Comparison of ENCODE assay signal across 1 cellular context in the genomic region with DNA sequence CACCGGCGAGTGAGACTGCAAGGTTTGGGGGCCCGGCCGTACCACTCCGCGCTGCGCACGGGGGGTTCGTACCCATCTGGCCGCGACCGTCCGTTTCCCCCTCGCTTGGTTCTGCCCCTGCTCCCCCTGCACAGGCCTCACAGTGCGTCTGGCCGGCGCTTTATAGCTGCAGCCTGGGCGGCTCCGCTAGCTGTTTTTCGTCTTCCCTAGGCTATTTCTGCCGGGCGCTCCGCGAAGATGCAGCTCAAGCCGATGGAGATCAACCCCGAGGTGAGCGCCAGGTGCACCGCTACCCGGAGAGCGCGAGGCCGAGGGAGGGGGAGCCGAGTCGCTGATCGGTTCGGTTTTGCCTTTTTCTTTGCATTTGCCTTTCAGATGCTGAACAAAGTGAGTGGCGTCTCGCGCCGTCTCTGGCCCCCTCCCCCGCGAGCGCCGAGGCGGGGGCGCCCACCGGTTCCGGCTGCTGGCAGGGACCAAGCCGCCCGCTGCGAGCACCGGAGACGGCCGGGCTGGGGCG.
TF ChIP-seq lines count a peak whose summit lies in the region.

A gene (plus strand): TSS at position 189 of the 517 bp plus-strand sequence. CDS start 49 bp downstream, at position 238.

TF ChIP-seq in A549, 52 proteins besides CTCF, POLR2A, EP300 and RAD21 (continued from another document):
- TF ChIP-seq, protein P1, sequence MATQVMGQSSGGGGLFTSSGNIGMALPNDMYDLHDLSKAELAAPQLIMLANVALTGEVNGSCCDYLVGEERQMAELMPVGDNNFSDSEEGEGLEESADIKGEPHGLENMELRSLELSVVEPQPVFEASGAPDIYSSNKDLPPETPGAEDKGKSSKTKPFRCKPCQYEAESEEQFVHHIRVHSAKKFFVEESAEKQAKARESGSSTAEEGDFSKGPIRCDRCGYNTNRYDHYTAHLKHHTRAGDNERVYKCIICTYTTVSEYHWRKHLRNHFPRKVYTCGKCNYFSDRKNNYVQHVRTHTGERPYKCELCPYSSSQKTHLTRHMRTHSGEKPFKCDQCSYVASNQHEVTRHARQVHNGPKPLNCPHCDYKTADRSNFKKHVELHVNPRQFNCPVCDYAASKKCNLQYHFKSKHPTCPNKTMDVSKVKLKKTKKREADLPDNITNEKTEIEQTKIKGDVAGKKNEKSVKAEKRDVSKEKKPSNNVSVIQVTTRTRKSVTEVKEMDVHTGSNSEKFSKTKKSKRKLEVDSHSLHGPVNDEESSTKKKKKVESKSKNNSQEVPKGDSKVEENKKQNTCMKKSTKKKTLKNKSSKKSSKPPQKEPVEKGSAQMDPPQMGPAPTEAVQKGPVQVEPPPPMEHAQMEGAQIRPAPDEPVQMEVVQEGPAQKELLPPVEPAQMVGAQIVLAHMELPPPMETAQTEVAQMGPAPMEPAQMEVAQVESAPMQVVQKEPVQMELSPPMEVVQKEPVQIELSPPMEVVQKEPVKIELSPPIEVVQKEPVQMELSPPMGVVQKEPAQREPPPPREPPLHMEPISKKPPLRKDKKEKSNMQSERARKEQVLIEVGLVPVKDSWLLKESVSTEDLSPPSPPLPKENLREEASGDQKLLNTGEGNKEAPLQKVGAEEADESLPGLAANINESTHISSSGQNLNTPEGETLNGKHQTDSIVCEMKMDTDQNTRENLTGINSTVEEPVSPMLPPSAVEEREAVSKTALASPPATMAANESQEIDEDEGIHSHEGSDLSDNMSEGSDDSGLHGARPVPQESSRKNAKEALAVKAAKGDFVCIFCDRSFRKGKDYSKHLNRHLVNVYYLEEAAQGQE (IDR thresholded peaks at IDR 0.05): peak; percentile 39; the same call in 1 of the 2 replicates
- TF ChIP-seq HEYL (CRISPR knock-in tag; IDR thresholded peaks at IDR 0.05): no peak
- TF ChIP-seq EHMT2 (IDR thresholded peaks at IDR 0.05; ENCODE audit: low read depth): no peak
- TF ChIP-seq, protein P2, sequence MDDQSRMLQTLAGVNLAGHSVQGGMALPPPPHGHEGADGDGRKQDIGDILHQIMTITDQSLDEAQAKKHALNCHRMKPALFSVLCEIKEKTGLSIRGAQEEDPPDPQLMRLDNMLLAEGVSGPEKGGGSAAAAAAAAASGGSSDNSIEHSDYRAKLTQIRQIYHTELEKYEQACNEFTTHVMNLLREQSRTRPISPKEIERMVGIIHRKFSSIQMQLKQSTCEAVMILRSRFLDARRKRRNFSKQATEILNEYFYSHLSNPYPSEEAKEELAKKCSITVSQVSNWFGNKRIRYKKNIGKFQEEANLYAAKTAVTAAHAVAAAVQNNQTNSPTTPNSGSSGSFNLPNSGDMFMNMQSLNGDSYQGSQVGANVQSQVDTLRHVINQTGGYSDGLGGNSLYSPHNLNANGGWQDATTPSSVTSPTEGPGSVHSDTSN (IDR thresholded peaks at IDR 0.05): 0 out of 2 replicates have a peak, but pooled peaks have one; percentile 48
- TF ChIP-seq, protein P3, sequence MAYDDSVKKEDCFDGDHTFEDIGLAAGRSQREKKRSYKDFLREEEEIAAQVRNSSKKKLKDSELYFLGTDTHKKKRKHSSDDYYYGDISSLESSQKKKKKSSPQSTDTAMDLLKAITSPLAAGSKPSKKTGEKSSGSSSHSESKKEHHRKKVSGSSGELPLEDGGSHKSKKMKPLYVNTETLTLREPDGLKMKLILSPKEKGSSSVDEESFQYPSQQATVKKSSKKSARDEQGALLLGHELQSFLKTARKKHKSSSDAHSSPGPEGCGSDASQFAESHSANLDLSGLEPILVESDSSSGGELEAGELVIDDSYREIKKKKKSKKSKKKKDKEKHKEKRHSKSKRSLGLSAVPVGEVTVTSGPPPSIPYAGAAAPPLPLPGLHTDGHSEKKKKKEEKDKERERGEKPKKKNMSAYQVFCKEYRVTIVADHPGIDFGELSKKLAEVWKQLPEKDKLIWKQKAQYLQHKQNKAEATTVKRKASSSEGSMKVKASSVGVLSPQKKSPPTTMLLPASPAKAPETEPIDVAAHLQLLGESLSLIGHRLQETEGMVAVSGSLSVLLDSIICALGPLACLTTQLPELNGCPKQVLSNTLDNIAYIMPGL (CRISPR knock-in tag; IDR thresholded peaks at IDR 0.05; ENCODE audit: borderline replicate concordance): no peak
- no peak for TF ChIP-seq CEBPB (IDR thresholded peaks at IDR 0.05)
- 0 out of 2 replicates have a peak, but pooled peaks have one; percentile 11 for TF ChIP-seq TP53 (CRISPR knock-in tag; IDR thresholded peaks at IDR 0.05)
- TF ChIP-seq CHD4 (IDR thresholded peaks at IDR 0.05; ENCODE audit: borderline replicate concordance): no peak
- TF ChIP-seq FOSB (CRISPR knock-in tag; IDR thresholded peaks at IDR 0.05): no peak
- TF ChIP-seq SMC3 (IDR thresholded peaks at IDR 0.05): no peak
- TF ChIP-seq, protein P4, sequence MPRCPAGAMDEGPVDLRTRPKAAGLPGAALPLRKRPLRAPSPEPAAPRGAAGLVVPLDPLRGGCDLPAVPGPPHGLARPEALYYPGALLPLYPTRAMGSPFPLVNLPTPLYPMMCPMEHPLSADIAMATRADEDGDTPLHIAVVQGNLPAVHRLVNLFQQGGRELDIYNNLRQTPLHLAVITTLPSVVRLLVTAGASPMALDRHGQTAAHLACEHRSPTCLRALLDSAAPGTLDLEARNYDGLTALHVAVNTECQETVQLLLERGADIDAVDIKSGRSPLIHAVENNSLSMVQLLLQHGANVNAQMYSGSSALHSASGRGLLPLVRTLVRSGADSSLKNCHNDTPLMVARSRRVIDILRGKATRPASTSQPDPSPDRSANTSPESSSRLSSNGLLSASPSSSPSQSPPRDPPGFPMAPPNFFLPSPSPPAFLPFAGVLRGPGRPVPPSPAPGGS (IDR thresholded peaks at IDR 0.05): peak; percentile 98
- TF ChIP-seq, protein P5, sequence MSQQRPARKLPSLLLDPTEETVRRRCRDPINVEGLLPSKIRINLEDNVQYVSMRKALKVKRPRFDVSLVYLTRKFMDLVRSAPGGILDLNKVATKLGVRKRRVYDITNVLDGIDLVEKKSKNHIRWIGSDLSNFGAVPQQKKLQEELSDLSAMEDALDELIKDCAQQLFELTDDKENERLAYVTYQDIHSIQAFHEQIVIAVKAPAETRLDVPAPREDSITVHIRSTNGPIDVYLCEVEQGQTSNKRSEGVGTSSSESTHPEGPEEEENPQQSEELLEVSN (IDR thresholded peaks at IDR 0.05; ENCODE audit: borderline replicate concordance, low read depth): 0 out of 2 replicates have a peak, but pooled peaks have one; percentile 18
- TF ChIP-seq NPAS2 (CRISPR knock-in tag; IDR thresholded peaks at IDR 0.05; ENCODE audit: borderline replicate concordance): no peak
- no peak for TF ChIP-seq JUNB (IDR thresholded peaks at IDR 0.05)
- no peak for TF ChIP-seq ZNF302 (CRISPR knock-in tag; IDR thresholded peaks at IDR 0.05)
- TF ChIP-seq EHF (CRISPR knock-in tag; IDR thresholded peaks at IDR 0.05): no peak
- TF ChIP-seq CHD2 (IDR thresholded peaks at IDR 0.05; ENCODE audit: low read length, partially characterized antibody): no peak
- TF ChIP-seq MAFK (IDR thresholded peaks at IDR 0.05; ENCODE audit: partially characterized antibody): no peak
- no peak for TF ChIP-seq ZSCAN20 (CRISPR knock-in tag; IDR thresholded peaks at IDR 0.05)
- TF ChIP-seq, protein P6, sequence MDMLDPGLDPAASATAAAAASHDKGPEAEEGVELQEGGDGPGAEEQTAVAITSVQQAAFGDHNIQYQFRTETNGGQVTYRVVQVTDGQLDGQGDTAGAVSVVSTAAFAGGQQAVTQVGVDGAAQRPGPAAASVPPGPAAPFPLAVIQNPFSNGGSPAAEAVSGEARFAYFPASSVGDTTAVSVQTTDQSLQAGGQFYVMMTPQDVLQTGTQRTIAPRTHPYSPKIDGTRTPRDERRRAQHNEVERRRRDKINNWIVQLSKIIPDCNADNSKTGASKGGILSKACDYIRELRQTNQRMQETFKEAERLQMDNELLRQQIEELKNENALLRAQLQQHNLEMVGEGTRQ (IDR thresholded peaks at IDR 0.05): no peak
- no peak for TF ChIP-seq NR3C1 (IDR thresholded peaks at IDR 0.05)
- TF ChIP-seq BHLHE40 (IDR thresholded peaks at IDR 0.05; ENCODE audit: low read depth, low read length): peak; percentile 82
- TF ChIP-seq, protein P7, sequence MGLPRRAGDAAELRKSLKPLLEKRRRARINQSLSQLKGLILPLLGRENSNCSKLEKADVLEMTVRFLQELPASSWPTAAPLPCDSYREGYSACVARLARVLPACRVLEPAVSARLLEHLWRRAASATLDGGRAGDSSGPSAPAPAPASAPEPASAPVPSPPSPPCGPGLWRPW (IDR thresholded peaks at IDR 0.05): no peak
- TF ChIP-seq, protein P8, sequence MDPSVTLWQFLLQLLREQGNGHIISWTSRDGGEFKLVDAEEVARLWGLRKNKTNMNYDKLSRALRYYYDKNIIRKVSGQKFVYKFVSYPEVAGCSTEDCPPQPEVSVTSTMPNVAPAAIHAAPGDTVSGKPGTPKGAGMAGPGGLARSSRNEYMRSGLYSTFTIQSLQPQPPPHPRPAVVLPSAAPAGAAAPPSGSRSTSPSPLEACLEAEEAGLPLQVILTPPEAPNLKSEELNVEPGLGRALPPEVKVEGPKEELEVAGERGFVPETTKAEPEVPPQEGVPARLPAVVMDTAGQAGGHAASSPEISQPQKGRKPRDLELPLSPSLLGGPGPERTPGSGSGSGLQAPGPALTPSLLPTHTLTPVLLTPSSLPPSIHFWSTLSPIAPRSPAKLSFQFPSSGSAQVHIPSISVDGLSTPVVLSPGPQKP (IDR thresholded peaks at IDR 0.05; ENCODE audit: low read depth, low read length): no peak
- no peak for TF ChIP-seq MYC (IDR thresholded peaks at IDR 0.05; ENCODE audit: borderline replicate concordance, low read length)
- no peak for TF ChIP-seq SREBF2 (IDR thresholded peaks at IDR 0.05)
- no peak for TF ChIP-seq ZC3H11A (IDR thresholded peaks at IDR 0.05)
- no peak for TF ChIP-seq HOXB13 (CRISPR knock-in tag; IDR thresholded peaks at IDR 0.05; ENCODE audit: low read depth)
